ENCODE assay signal across 8 cellular contexts in the genomic region with DNA sequence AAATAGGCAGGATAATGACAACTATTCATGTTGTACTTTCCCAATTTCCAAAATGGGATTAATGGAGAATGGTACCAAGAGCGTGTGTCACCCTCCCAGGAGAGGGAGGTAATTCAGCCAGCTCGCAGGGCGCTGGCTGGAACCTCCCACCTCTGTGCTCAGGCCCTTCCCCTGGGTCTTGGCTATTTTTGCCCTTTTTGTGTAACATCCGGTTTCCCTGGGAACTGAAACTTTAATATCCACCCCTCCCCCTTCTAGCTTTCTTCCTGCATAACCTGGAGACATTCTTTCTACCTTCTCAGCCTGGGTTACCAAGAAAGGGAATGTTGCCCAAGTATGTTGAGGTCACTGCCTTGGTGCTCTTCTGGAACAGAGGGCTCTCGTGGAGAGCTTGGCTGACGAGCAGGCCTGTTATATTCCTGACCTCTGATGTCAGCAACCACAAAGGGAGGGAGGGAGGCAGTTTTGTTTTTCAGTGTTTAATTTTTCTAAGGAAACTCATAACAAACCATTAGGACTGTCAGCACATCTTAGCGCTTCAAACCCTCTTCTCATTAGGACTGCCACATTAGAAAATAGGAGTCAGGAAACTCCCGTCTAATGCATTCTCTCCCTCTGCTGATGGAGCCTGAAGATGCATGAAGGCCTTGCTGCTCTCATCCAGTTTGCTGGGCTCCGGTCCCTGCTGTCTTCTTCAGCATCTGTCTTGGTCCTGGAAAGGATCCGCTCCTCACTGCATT. TPM values are rescaled to one million over a fixed set of nuclear protein-coding genes. Genes with fewer than 3 reads are reported as not detected.
DNase-seq lines count a peak whose midpoint lies in the region; ATAC-seq and TF ChIP-seq lines count a peak whose summit lies in the region.

No MANE protein-coding gene starts in this region.

- H3K9me3 ChIP-seq in SJCRH30 (replicated peaks), result no peaks in the 10 kb centered on the region

- ATAC-seq in GM18868 (IDR thresholded peaks at IDR 0.05; ENCODE audit: unreplicated experiment) (peak; percentile 82), HG02981 (IDR thresholded peaks at IDR 0.05; ENCODE audit: unreplicated experiment) (peak; percentile 63), HG03095 (IDR thresholded peaks at IDR 0.05; ENCODE audit: unreplicated experiment) (no peak)

- no peaks in the 10 kb centered on the region for H3K27me3 ChIP-seq in SJCRH30

- H3K27ac ChIP-seq in SJCRH30, result peak overlapping the region; percentile 87

- H3K36me3 ChIP-seq in SJCRH30, result no peaks in the 10 kb centered on the region

- H3K4me1 ChIP-seq in SJCRH30, result peaks cover 48% of the 10 kb centered on the region

- peak; percentile 77 to 84 for DNase-seq in SJCRH30
- DNase-seq in foreskin fibroblast, result peak; percentile 95 to 96
- DNase-seq in pulmonary artery endothelial cell (ENCODE audit: low read depth, low spot score), result peak; percentile 40
- DNase-seq in activated effector memory CD4-positive, alpha-beta T cell treated with Interleukin-2 at 50 U/mL for 16 hours, result no peak
- DNase-seq in NCI-H1930 (lab: John Stamatoyannopoulos, UW), result no peak

- H3K4me3 ChIP-seq in SJCRH30 (peak overlapping the region; percentile 11), foreskin fibroblast (ENCODE audit: low read depth in 1 of 2, low read length in 2 of 2) (no peak overlapping the region)

- peak; percentile 47 for TF ChIP-seq CTCF in foreskin fibroblast (IDR thresholded peaks at IDR 0.05; ENCODE audit: low read depth, low read length)

RNA-seq across cellular contexts. Expression of gene ITGB3, which starts 25.6 kb away (rescaled TPM):
- total RNA-seq in SJCRH30 (2014; rRNA removed; shearing (Covaris generic)), result 28.0 and 28.9 TPM in 2 replicates
- total RNA-seq in pulmonary artery endothelial cell, result 96.8 and 104 TPM in 2 replicates

RNA-seq across cellular contexts. Expression of gene EFCAB13, which starts 44.5 kb away (rescaled TPM):
- total RNA-seq in SJCRH30 (2014; rRNA removed; shearing (Covaris generic)), result 4.7 and 7.0 TPM in 2 replicates
- 3.1 and 7.4 TPM in 2 replicates for total RNA-seq in pulmonary artery endothelial cell

Comparison
In these comparisons a context has a peak if more than half of its experiments do, and no peak if none do; other contexts are left out.
1. DNase-seq: peak in SJCRH30 (2 of 2), foreskin fibroblast (2 of 2) and pulmonary artery endothelial cell (single experiment); none in activated effector memory CD4-positive, alpha-beta T cell treated with Interleukin-2 at 50 U/mL for 16 hours (single experiment) and NCI-H1930 (0 of 2).